ENCODE assay signal across 15 cellular contexts in genomic region chr13:90444232-90444631, GRCh38.
"Had no signal": no experiment of that assay in that cellular context is flagged by ENCODE, and none has a peak within 500 bp of the region (broad histone marks: within the 10 kb centered on the region; RNA-seq: fewer than 3 reads in every experiment).

No MANE protein-coding gene starts in this region.

- H3K27me3 ChIP-seq: left lung, SJCRH30 had no signal

- H3K9ac ChIP-seq: parathyroid adenoma had no signal

- H3K27ac Mint-ChIP-seq: activated naive CD8-positive, alpha-beta T cell treated with anti-CD3 and anti-CD28 coated beads, Interleukin-2, amount 50 U/mL, for 24 hours; activated T-helper 1 cell treated with anti-CD3 and anti-CD28 coated beads, Interleukin-12 subunit alpha, Interleukin-12 subunit beta, Interleukin-2, Interleukin-4 antibody, amounts not matched to agents 30 ng/mL and 10 ng/mL and 1 ng/mL, durations not matched to agents 14 hours and 24 hours and 36 hours; memory B cell; T-cell had no signal

- DNase-seq: activated CD4-positive, alpha-beta T cell treated with anti-CD3 and anti-CD28 coated beads for 48 hours; activated naive CD4-positive, alpha-beta T cell treated with Interleukin-2 at 50 U/mL for 16 hours; activated naive CD8-positive, alpha-beta T cell treated with anti-CD3 and anti-CD28 coated beads, Interleukin-2, amount 50 U/mL, for 24 hours; cortex of kidney; effector CD8-positive, alpha-beta T cell; left lung; retina; SJCRH30; T-cell; T1000; WERI-Rb-1 had no signal

- H3K4me3 ChIP-seq: left lung, SJCRH30 had no signal

- H3K36me3 ChIP-seq: left lung, SJCRH30, WERI-Rb-1 had no signal

- H3K27ac ChIP-seq: left lung, parathyroid adenoma, WERI-Rb-1 had no signal

- H3K4me1 ChIP-seq: left lung, parathyroid adenoma had no signal

- H3K36me3 Mint-ChIP-seq: memory B cell, T-cell, type B pancreatic cell had no signal

- H2AFZ ChIP-seq: parathyroid adenoma had no signal

- H3K4me3 Mint-ChIP-seq: activated naive CD8-positive, alpha-beta T cell treated with anti-CD3 and anti-CD28 coated beads, Interleukin-2, amount 50 U/mL, for 24 hours; activated T-helper 1 cell treated with anti-CD3 and anti-CD28 coated beads, Interleukin-12 subunit alpha, Interleukin-12 subunit beta, Interleukin-2, Interleukin-4 antibody, amounts not matched to agents 30 ng/mL and 10 ng/mL and 1 ng/mL, durations not matched to agents 14 hours and 24 hours and 36 hours; memory B cell; T-cell; type B pancreatic cell had no signal

- H3K27me3 Mint-ChIP-seq: activated naive CD8-positive, alpha-beta T cell treated with anti-CD3 and anti-CD28 coated beads, Interleukin-2, amount 50 U/mL, for 24 hours; memory B cell; T-cell; type B pancreatic cell had no signal

- H3K9me3 ChIP-seq: left lung, SJCRH30 had no signal

- H3K4me1 Mint-ChIP-seq: activated naive CD8-positive, alpha-beta T cell treated with anti-CD3 and anti-CD28 coated beads, Interleukin-2, amount 50 U/mL, for 24 hours; memory B cell; T-cell had no signal
